ENCODE assay signal across 8 cellular contexts in genomic region chr9:103798620-103799019, GRCh38.
DNase-seq lines count a peak whose midpoint lies in the region; ATAC-seq and TF ChIP-seq lines count a peak whose summit lies in the region.

No MANE protein-coding gene starts in this region.

- peaks cover 1 to 7% of the 10 kb centered on the region in 2 donors for H3K9me3 Mint-ChIP-seq in effector memory CD8-positive, alpha-beta T cell

- DNase-seq in NCI-H1436 (lab: John Stamatoyannopoulos, UW) (peak; percentile 1), NCI-H1436 treated with DMSO at 0.1 percent for 48 hours (lab: John Stamatoyannopoulos, UW) (no peak), HCEC 1CT (peak; percentile 80), M059J (ENCODE audit: low read depth) (peak; percentile 52), erythroblast (lab: John Stamatoyannopoulos, UW) (no peak), 8988T (no peak)
- no peak for DNase-seq in effector memory CD8-positive, alpha-beta T cell
- no peak for DNase-seq in effector CD8-positive, alpha-beta T cell (lab: John Stamatoyannopoulos, UW)

- H3K36me3 Mint-ChIP-seq in effector memory CD8-positive, alpha-beta T cell (ENCODE audit: insufficient read depth) = no peaks in the 10 kb centered on the region

- no peaks in the 10 kb centered on the region for H3K27me3 Mint-ChIP-seq in effector memory CD8-positive, alpha-beta T cell

- peak; percentile 21 for ATAC-seq in effector memory CD8-positive, alpha-beta T cell (replicated peaks)

- no peak overlapping the region for H3K27ac Mint-ChIP-seq in effector memory CD8-positive, alpha-beta T cell

- no peaks in the 10 kb centered on the region for H3K4me1 Mint-ChIP-seq in effector memory CD8-positive, alpha-beta T cell (ENCODE audit: low read depth in 2 of 2)

- H3K4me3 Mint-ChIP-seq in effector memory CD8-positive, alpha-beta T cell = no peak overlapping the region

- TF ChIP-seq POLR2A in erythroblast (IDR thresholded peaks at IDR 0.05; ENCODE audit: low read length) = no peak

Comparison
In these comparisons a context has a peak if more than half of its experiments do, and no peak if none do; other contexts are left out.
1. DNase-seq: peak in NCI-H1436 (single experiment), HCEC 1CT (single experiment) and M059J (single experiment); none in NCI-H1436 treated with DMSO at 0.1 percent for 48 hours (single experiment), effector memory CD8-positive, alpha-beta T cell (0 of 3), erythroblast (0 of 2), effector CD8-positive, alpha-beta T cell (single experiment) and 8988T (single experiment).